In genomic region chr19:2625434-2625833, GRCh38 we compare ENCODE assay signal across 10 cellular contexts.
DNase-seq lines count a peak whose midpoint lies in the region; ATAC-seq and TF ChIP-seq lines count a peak whose summit lies in the region.
"Had no signal": no experiment of that assay in that cellular context is flagged by ENCODE, and none has a peak within 500 bp of the region (broad histone marks: within the 10 kb centered on the region; RNA-seq: fewer than 3 reads in every experiment).

No MANE protein-coding gene starts in this region.

- H3K36me3 Mint-ChIP-seq in stimulated activated naive CD8-positive, alpha-beta T cell treated with anti-CD3 and anti-CD28 coated beads, Interleukin-15, Interleukin-2, amounts not matched to agents 100 ng/mL and 50 ng/mL, for 24 hours (ENCODE audit: low read depth) = peaks cover 18% of the 10 kb centered on the region
- no peaks in the 10 kb centered on the region for H3K36me3 Mint-ChIP-seq in dendritic cell treated with granulocyte-macrophage colony-stimulating factor and Interleukin-4, amounts not matched to agents 40 ng/mL and 50 ng/mL, for 4 days (ENCODE audit: low read depth)
- peaks cover 3% of the 10 kb centered on the region for H3K36me3 Mint-ChIP-seq in activated T-helper 2 cell treated with anti-CD3 and anti-CD28 coated beads, Interferon-gamma antibody, Interleukin-2, Interleukin-4, amounts not matched to agents 10 μg/mL and 5 μg/mL and 100 μg/mL, durations not matched to agents 14 hours and 24 hours and 36 hours (ENCODE audit: low read depth)

- no peaks in the 10 kb centered on the region for H3K9me3 ChIP-seq in upper lobe of right lung

- H3K36me3 ChIP-seq in upper lobe of right lung = no peaks in the 10 kb centered on the region

- H3K27ac Mint-ChIP-seq in stimulated activated naive CD8-positive, alpha-beta T cell treated with anti-CD3 and anti-CD28 coated beads, Interleukin-15, Interleukin-2, amounts not matched to agents 100 ng/mL and 50 ng/mL, for 24 hours = peak overlapping the region; percentile 1
- H3K27ac Mint-ChIP-seq in stimulated activated naive CD8-positive, alpha-beta T cell treated with anti-CD3 and anti-CD28 coated beads, Interleukin-15, amount 100 ng/mL, for 72 hours = no peak overlapping the region
- peak overlapping the region; percentile 67 for H3K27ac Mint-ChIP-seq in dendritic cell treated with granulocyte-macrophage colony-stimulating factor and Interleukin-4, amounts not matched to agents 40 ng/mL and 50 ng/mL, for 4 days
- no peak overlapping the region for H3K27ac Mint-ChIP-seq in activated T-helper 2 cell treated with anti-CD3 and anti-CD28 coated beads, Interferon-gamma antibody, Interleukin-2, Interleukin-4, amounts not matched to agents 10 μg/mL and 5 μg/mL and 100 μg/mL, durations not matched to agents 14 hours and 24 hours and 36 hours

- H3K4me3 Mint-ChIP-seq in stimulated activated naive CD8-positive, alpha-beta T cell treated with anti-CD3 and anti-CD28 coated beads, Interleukin-15, Interleukin-2, amounts not matched to agents 100 ng/mL and 50 ng/mL, for 24 hours = no peak overlapping the region
- H3K4me3 Mint-ChIP-seq in stimulated activated naive CD8-positive, alpha-beta T cell treated with anti-CD3 and anti-CD28 coated beads, Interleukin-15, amount 100 ng/mL, for 72 hours = no peak overlapping the region
- H3K4me3 Mint-ChIP-seq in dendritic cell treated with granulocyte-macrophage colony-stimulating factor and Interleukin-4, amounts not matched to agents 40 ng/mL and 50 ng/mL, for 4 days = no peak overlapping the region
- H3K4me3 Mint-ChIP-seq in activated T-helper 2 cell treated with anti-CD3 and anti-CD28 coated beads, Interferon-gamma antibody, Interleukin-2, Interleukin-4, amounts not matched to agents 10 μg/mL and 5 μg/mL and 100 μg/mL, durations not matched to agents 14 hours and 24 hours and 36 hours (ENCODE audit: low read depth) = no peak overlapping the region

- DNase-seq in stimulated activated naive CD8-positive, alpha-beta T cell treated with anti-CD3 and anti-CD28 coated beads, Interleukin-15, amount 100 ng/mL, for 72 hours = no peak
- DNase-seq in mucosa of gallbladder (ENCODE audit: low spot score) = peak; percentile 70
- peak; percentile 77 for DNase-seq in upper lobe of right lung
- DNase-seq in NCI-H128 (lab: John Stamatoyannopoulos, UW; ENCODE audit: unreplicated experiment) = no peak
- DNase-seq in activated T-helper 2 cell treated with anti-CD3 and anti-CD28 coated beads, Interferon-gamma antibody, Interleukin-2, Interleukin-4, amounts not matched to agents 10 μg/mL and 5 μg/mL and 100 μg/mL, durations not matched to agents 14 hours and 24 hours and 36 hours (ENCODE audit: low spot score) = no peak
- no peak for DNase-seq in stimulated activated CD8-positive, alpha-beta memory T cell treated with anti-CD3 and anti-CD28 coated beads, Interleukin-4, amount 100 ng/mL, for 48 hours
- DNase-seq: NCI-H1092 treated with DMSO at 0.1 percent for 48 hours had no signal

- peaks cover 10% of the 10 kb centered on the region for H3K9me3 Mint-ChIP-seq in stimulated activated naive CD8-positive, alpha-beta T cell treated with anti-CD3 and anti-CD28 coated beads, Interleukin-15, Interleukin-2, amounts not matched to agents 100 ng/mL and 50 ng/mL, for 24 hours
- H3K9me3 Mint-ChIP-seq in stimulated activated naive CD8-positive, alpha-beta T cell treated with anti-CD3 and anti-CD28 coated beads, Interleukin-15, amount 100 ng/mL, for 72 hours = peaks cover 8 to 21% of the 10 kb centered on the region in 2 donors
- peaks cover 11% of the 10 kb centered on the region for H3K9me3 Mint-ChIP-seq in dendritic cell treated with granulocyte-macrophage colony-stimulating factor and Interleukin-4, amounts not matched to agents 40 ng/mL and 50 ng/mL, for 4 days
- H3K9me3 Mint-ChIP-seq in activated T-helper 2 cell treated with anti-CD3 and anti-CD28 coated beads, Interferon-gamma antibody, Interleukin-2, Interleukin-4, amounts not matched to agents 10 μg/mL and 5 μg/mL and 100 μg/mL, durations not matched to agents 14 hours and 24 hours and 36 hours = peaks cover 18% of the 10 kb centered on the region

- H3K27me3 Mint-ChIP-seq in stimulated activated naive CD8-positive, alpha-beta T cell treated with anti-CD3 and anti-CD28 coated beads, Interleukin-15, Interleukin-2, amounts not matched to agents 100 ng/mL and 50 ng/mL, for 24 hours = no peaks in the 10 kb centered on the region
- no peaks in the 10 kb centered on the region for H3K27me3 Mint-ChIP-seq in stimulated activated naive CD8-positive, alpha-beta T cell treated with anti-CD3 and anti-CD28 coated beads, Interleukin-15, amount 100 ng/mL, for 72 hours
- peaks cover 6% of the 10 kb centered on the region for H3K27me3 Mint-ChIP-seq in dendritic cell treated with granulocyte-macrophage colony-stimulating factor and Interleukin-4, amounts not matched to agents 40 ng/mL and 50 ng/mL, for 4 days
- H3K27me3 Mint-ChIP-seq in activated T-helper 2 cell treated with anti-CD3 and anti-CD28 coated beads, Interferon-gamma antibody, Interleukin-2, Interleukin-4, amounts not matched to agents 10 μg/mL and 5 μg/mL and 100 μg/mL, durations not matched to agents 14 hours and 24 hours and 36 hours (ENCODE audit: low read depth) = no peaks in the 10 kb centered on the region

- H3K27me3 ChIP-seq in upper lobe of right lung = no peaks in the 10 kb centered on the region

- H3K4me1 ChIP-seq in upper lobe of right lung = peaks cover 41% of the 10 kb centered on the region

- no peak for ATAC-seq in stimulated activated naive CD8-positive, alpha-beta T cell treated with anti-CD3 and anti-CD28 coated beads, Interleukin-15, amount 100 ng/mL, for 72 hours
- ATAC-seq in upper lobe of right lung = peak; percentile 68

- intact Hi-C loops in dendritic cell treated with granulocyte-macrophage colony-stimulating factor and Interleukin-4, amounts not matched to agents 40 ng/mL and 50 ng/mL, for 4 days (cut with micrococcal nuclease) = no loop called here
- intact Hi-C loops in upper lobe of right lung (cut with DNase I) = no loop called here
- intact Hi-C loops in activated T-helper 2 cell treated with anti-CD3 and anti-CD28 coated beads, Interferon-gamma antibody, Interleukin-2, Interleukin-4, amounts not matched to agents 10 μg/mL and 5 μg/mL and 100 μg/mL, durations not matched to agents 14 hours and 24 hours and 36 hours (cut with micrococcal nuclease) = loop anchor here (10.0 kb wide), 1 partner anchor 351 kb away; no protein-coding TSS in a partner anchor

- no peak for TF ChIP-seq CTCF in upper lobe of right lung (IDR thresholded peaks at IDR 0.05)

- H3K27ac ChIP-seq in upper lobe of right lung = peak overlapping the region; percentile 58
- H3K27ac ChIP-seq: epithelial cell of prostate had no signal

- peaks cover 78% of the 10 kb centered on the region for H3K4me1 Mint-ChIP-seq in stimulated activated naive CD8-positive, alpha-beta T cell treated with anti-CD3 and anti-CD28 coated beads, Interleukin-15, Interleukin-2, amounts not matched to agents 100 ng/mL and 50 ng/mL, for 24 hours (ENCODE audit: low read depth)
- peaks cover 69% of the 10 kb centered on the region for H3K4me1 Mint-ChIP-seq in stimulated activated naive CD8-positive, alpha-beta T cell treated with anti-CD3 and anti-CD28 coated beads, Interleukin-15, amount 100 ng/mL, for 72 hours
- peaks cover 79% of the 10 kb centered on the region for H3K4me1 Mint-ChIP-seq in dendritic cell treated with granulocyte-macrophage colony-stimulating factor and Interleukin-4, amounts not matched to agents 40 ng/mL and 50 ng/mL, for 4 days (ENCODE audit: low read depth)
- peaks cover 27% of the 10 kb centered on the region for H3K4me1 Mint-ChIP-seq in activated T-helper 2 cell treated with anti-CD3 and anti-CD28 coated beads, Interferon-gamma antibody, Interleukin-2, Interleukin-4, amounts not matched to agents 10 μg/mL and 5 μg/mL and 100 μg/mL, durations not matched to agents 14 hours and 24 hours and 36 hours (ENCODE audit: low read depth)

- H3K4me3 ChIP-seq in upper lobe of right lung = no peak overlapping the region

Comparison
In these comparisons a context has a peak if more than half of its experiments do, and no peak if none do; other contexts are left out.
1. H3K27ac Mint-ChIP-seq: peak in stimulated activated naive CD8-positive, alpha-beta T cell treated with anti-CD3 and anti-CD28 coated beads, Interleukin-15, Interleukin-2, amounts not matched to agents 100 ng/mL and 50 ng/mL, for 24 hours (single experiment) and dendritic cell treated with granulocyte-macrophage colony-stimulating factor and Interleukin-4, amounts not matched to agents 40 ng/mL and 50 ng/mL, for 4 days (single experiment); none in stimulated activated naive CD8-positive, alpha-beta T cell treated with anti-CD3 and anti-CD28 coated beads, Interleukin-15, amount 100 ng/mL, for 72 hours (0 of 2) and activated T-helper 2 cell treated with anti-CD3 and anti-CD28 coated beads, Interferon-gamma antibody, Interleukin-2, Interleukin-4, amounts not matched to agents 10 μg/mL and 5 μg/mL and 100 μg/mL, durations not matched to agents 14 hours and 24 hours and 36 hours (single experiment).
2. DNase-seq: peak in mucosa of gallbladder (single experiment) and upper lobe of right lung (single experiment); none in stimulated activated naive CD8-positive, alpha-beta T cell treated with anti-CD3 and anti-CD28 coated beads, Interleukin-15, amount 100 ng/mL, for 72 hours (0 of 2), NCI-H128 (single experiment), activated T-helper 2 cell treated with anti-CD3 and anti-CD28 coated beads, Interferon-gamma antibody, Interleukin-2, Interleukin-4, amounts not matched to agents 10 μg/mL and 5 μg/mL and 100 μg/mL, durations not matched to agents 14 hours and 24 hours and 36 hours (single experiment) and stimulated activated CD8-positive, alpha-beta memory T cell treated with anti-CD3 and anti-CD28 coated beads, Interleukin-4, amount 100 ng/mL, for 48 hours (single experiment).